In genomic region chr20:23048283-23049200, GRCh38 we compare ENCODE assay signal across 1 cellular context.
TF ChIP-seq lines count a peak whose summit lies in the region.

No MANE protein-coding gene starts in this region.

TF ChIP-seq in WTC11, 78 proteins besides CTCF, POLR2A, EP300 and RAD21 (continued from another document and continues in another):
- TF ChIP-seq ARID4B (CRISPR knock-in tag; IDR thresholded peaks at IDR 0.05; ENCODE audit: borderline replicate concordance) (peak; percentile 86), JAZF1 (CRISPR knock-in tag; IDR thresholded peaks at IDR 0.05) (no peak), HMGA2 (CRISPR knock-in tag; IDR thresholded peaks at IDR 0.05) (no peak), ESRRA (CRISPR knock-in tag; IDR thresholded peaks at IDR 0.05; ENCODE audit: borderline replicate concordance) (peak; percentile 73; the same call in 1 of the 2 replicates), GABPB1 (CRISPR knock-in tag; IDR thresholded peaks at IDR 0.05) (no peak), JUN (CRISPR knock-in tag; IDR thresholded peaks at IDR 0.05) (peak; percentile 43; the same call in 1 of the 2 replicates), MXD4 (CRISPR knock-in tag; IDR thresholded peaks at IDR 0.05; ENCODE audit: borderline replicate concordance) (no peak), MLX (CRISPR knock-in tag; IDR thresholded peaks at IDR 0.05) (no peak), SMAD3 (CRISPR knock-in tag; IDR thresholded peaks at IDR 0.05; ENCODE audit: borderline replicate concordance) (no peak), ERG (CRISPR knock-in tag; IDR thresholded peaks at IDR 0.05) (no peak), PREB (CRISPR knock-in tag; IDR thresholded peaks at IDR 0.05; ENCODE audit: borderline replicate concordance) (no peak), ZBTB43 (CRISPR knock-in tag; IDR thresholded peaks at IDR 0.05) (peak; percentile 48; the same call in 1 of the 2 replicates), ZNF263 (CRISPR knock-in tag; IDR thresholded peaks at IDR 0.05; ENCODE audit: low read depth) (0 out of 2 replicates have a peak, but pooled peaks have one; percentile 64), ZNF396 (CRISPR knock-in tag; IDR thresholded peaks at IDR 0.05; ENCODE audit: borderline replicate concordance) (no peak), USF1 (CRISPR knock-in tag; IDR thresholded peaks at IDR 0.05) (peak; percentile 55; the same call in 1 of the 2 replicates), CREB1 (CRISPR knock-in tag; IDR thresholded peaks at IDR 0.05) (0 out of 2 replicates have a peak, but pooled peaks have one; percentile 52)
- TF ChIP-seq, protein P1, sequence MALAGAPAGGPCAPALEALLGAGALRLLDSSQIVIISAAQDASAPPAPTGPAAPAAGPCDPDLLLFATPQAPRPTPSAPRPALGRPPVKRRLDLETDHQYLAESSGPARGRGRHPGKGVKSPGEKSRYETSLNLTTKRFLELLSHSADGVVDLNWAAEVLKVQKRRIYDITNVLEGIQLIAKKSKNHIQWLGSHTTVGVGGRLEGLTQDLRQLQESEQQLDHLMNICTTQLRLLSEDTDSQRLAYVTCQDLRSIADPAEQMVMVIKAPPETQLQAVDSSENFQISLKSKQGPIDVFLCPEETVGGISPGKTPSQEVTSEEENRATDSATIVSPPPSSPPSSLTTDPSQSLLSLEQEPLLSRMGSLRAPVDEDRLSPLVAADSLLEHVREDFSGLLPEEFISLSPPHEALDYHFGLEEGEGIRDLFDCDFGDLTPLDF (CRISPR knock-in tag; IDR thresholded peaks at IDR 0.05) = peak; percentile 78; the same call in 1 of the 2 replicates
- TF ChIP-seq, protein P2, sequence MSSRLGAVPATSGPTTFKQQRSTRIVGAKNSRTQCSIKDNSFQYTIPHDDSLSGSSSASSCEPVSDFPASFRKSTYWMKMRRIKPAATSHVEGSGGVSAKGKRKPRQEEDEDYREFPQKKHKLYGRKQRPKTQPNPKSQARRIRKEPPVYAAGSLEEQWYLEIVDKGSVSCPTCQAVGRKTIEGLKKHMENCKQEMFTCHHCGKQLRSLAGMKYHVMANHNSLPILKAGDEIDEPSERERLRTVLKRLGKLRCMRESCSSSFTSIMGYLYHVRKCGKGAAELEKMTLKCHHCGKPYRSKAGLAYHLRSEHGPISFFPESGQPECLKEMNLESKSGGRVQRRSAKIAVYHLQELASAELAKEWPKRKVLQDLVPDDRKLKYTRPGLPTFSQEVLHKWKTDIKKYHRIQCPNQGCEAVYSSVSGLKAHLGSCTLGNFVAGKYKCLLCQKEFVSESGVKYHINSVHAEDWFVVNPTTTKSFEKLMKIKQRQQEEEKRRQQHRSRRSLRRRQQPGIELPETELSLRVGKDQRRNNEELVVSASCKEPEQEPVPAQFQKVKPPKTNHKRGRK (CRISPR knock-in tag; IDR thresholded peaks at IDR 0.05; ENCODE audit: borderline replicate concordance) = no peak
- TF ChIP-seq, protein P3, sequence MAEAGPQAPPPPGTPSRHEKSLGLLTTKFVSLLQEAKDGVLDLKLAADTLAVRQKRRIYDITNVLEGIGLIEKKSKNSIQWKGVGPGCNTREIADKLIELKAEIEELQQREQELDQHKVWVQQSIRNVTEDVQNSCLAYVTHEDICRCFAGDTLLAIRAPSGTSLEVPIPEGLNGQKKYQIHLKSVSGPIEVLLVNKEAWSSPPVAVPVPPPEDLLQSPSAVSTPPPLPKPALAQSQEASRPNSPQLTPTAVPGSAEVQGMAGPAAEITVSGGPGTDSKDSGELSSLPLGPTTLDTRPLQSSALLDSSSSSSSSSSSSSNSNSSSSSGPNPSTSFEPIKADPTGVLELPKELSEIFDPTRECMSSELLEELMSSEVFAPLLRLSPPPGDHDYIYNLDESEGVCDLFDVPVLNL (CRISPR knock-in tag; IDR thresholded peaks at IDR 0.05; ENCODE audit: borderline replicate concordance, low read depth) = no peak
- TF ChIP-seq, protein P4, sequence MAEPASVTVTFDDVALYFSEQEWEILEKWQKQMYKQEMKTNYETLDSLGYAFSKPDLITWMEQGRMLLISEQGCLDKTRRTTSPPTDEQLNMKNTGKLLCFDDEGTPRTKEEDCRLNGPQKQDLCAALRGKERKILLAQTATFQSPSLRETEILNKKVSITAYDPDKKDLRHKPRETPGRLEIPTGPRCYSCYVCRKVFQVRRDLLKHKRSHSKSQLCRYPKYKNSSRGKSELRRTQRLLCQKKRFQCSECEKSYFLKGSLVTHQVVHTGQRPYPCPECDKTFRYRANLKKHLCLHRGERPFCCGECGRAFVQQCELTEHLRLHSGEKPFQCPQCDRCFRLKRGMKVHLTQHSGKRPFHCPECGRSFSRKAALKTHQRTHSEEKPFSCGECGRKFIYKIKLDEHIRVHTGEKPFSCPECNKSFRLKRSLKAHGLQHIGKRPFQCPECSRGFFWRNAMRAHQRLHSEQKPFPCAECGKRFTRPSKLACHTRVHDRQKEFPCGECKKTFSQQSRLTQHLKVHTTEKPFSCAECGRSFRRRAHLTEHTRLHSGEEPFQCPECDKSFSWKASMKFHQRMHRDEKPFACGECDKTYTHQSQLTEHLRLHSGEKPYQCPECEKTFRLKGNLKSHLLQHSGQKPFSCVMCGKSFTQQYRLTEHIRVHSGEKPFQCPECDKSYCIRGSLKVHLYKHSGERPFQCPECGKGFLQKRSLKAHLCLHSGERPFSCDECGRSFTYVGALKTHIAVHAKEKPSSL (CRISPR knock-in tag; conservative IDR thresholded peaks at IDR 0.05) = no peak
- TF ChIP-seq, protein P5, sequence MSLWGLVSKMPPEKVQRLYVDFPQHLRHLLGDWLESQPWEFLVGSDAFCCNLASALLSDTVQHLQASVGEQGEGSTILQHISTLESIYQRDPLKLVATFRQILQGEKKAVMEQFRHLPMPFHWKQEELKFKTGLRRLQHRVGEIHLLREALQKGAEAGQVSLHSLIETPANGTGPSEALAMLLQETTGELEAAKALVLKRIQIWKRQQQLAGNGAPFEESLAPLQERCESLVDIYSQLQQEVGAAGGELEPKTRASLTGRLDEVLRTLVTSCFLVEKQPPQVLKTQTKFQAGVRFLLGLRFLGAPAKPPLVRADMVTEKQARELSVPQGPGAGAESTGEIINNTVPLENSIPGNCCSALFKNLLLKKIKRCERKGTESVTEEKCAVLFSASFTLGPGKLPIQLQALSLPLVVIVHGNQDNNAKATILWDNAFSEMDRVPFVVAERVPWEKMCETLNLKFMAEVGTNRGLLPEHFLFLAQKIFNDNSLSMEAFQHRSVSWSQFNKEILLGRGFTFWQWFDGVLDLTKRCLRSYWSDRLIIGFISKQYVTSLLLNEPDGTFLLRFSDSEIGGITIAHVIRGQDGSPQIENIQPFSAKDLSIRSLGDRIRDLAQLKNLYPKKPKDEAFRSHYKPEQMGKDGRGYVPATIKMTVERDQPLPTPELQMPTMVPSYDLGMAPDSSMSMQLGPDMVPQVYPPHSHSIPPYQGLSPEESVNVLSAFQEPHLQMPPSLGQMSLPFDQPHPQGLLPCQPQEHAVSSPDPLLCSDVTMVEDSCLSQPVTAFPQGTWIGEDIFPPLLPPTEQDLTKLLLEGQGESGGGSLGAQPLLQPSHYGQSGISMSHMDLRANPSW (CRISPR knock-in tag; conservative IDR thresholded peaks at IDR 0.05; ENCODE audit: low read depth) = peak; percentile 77; the same call in 1 of the 2 replicates
- TF ChIP-seq, protein P6, sequence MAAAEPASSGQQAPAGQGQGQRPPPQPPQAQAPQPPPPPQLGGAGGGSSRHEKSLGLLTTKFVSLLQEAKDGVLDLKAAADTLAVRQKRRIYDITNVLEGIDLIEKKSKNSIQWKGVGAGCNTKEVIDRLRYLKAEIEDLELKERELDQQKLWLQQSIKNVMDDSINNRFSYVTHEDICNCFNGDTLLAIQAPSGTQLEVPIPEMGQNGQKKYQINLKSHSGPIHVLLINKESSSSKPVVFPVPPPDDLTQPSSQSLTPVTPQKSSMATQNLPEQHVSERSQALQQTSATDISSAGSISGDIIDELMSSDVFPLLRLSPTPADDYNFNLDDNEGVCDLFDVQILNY (CRISPR knock-in tag; IDR thresholded peaks at IDR 0.05) = no peak
- TF ChIP-seq, protein P7, sequence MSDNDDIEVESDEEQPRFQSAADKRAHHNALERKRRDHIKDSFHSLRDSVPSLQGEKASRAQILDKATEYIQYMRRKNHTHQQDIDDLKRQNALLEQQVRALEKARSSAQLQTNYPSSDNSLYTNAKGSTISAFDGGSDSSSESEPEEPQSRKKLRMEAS (CRISPR knock-in tag; IDR thresholded peaks at IDR 0.05) = peak; percentile 96
- TF ChIP-seq, protein P8, sequence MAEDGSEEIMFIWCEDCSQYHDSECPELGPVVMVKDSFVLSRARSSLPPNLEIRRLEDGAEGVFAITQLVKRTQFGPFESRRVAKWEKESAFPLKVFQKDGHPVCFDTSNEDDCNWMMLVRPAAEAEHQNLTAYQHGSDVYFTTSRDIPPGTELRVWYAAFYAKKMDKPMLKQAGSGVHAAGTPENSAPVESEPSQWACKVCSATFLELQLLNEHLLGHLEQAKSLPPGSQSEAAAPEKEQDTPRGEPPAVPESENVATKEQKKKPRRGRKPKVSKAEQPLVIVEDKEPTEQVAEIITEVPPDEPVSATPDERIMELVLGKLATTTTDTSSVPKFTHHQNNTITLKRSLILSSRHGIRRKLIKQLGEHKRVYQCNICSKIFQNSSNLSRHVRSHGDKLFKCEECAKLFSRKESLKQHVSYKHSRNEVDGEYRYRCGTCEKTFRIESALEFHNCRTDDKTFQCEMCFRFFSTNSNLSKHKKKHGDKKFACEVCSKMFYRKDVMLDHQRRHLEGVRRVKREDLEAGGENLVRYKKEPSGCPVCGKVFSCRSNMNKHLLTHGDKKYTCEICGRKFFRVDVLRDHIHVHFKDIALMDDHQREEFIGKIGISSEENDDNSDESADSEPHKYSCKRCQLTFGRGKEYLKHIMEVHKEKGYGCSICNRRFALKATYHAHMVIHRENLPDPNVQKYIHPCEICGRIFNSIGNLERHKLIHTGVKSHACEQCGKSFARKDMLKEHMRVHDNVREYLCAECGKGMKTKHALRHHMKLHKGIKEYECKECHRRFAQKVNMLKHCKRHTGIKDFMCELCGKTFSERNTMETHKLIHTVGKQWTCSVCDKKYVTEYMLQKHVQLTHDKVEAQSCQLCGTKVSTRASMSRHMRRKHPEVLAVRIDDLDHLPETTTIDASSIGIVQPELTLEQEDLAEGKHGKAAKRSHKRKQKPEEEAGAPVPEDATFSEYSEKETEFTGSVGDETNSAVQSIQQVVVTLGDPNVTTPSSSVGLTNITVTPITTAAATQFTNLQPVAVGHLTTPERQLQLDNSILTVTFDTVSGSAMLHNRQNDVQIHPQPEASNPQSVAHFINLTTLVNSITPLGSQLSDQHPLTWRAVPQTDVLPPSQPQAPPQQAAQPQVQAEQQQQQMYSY (CRISPR knock-in tag; IDR thresholded peaks at IDR 0.05) = no peak; the same call in 1 of the 2 replicates
